Comparison of ENCODE assay signal across 16 cellular contexts in genomic region chr4:145546556-145546955, GRCh38.
A peak's percentile ranks its signal among the peaks of the same experiment; 100 is the strongest.
DNase-seq lines count a peak whose midpoint lies in the region; ATAC-seq, FAIRE-seq and TF ChIP-seq lines count a peak whose summit lies in the region.
"Had no signal": no experiment of that assay in that cellular context is flagged by ENCODE, and none has a peak within 500 bp of the region (broad histone marks: within the 10 kb centered on the region; RNA-seq: fewer than 3 reads in every experiment).

No MANE protein-coding gene starts in this region.

- H3K79me1 ChIP-seq in H1 (ENCODE audit: low read depth, low read length): no peaks in the 10 kb centered on the region

- H3K27ac ChIP-seq in Panc1 (ENCODE audit: low read length) (peak overlapping the region; percentile 71), H1 (ENCODE audit: low read depth, low read length) (no peak overlapping the region)
- H3K27ac ChIP-seq: cardiac muscle cell, neural progenitor cell, WERI-Rb-1 had no signal

- no peak for TF ChIP-seq RAD21 in H1 (IDR thresholded peaks at IDR 0.05 in 1 of 2, conservative IDR thresholded peaks at IDR 0.05 in 1 of 2; ENCODE audit: low read depth in 2 of 2, low read length in 2 of 2)

- BruUV-seq in Panc1 (replicated peaks; lab: Mats Ljungman, UMichigan): no TSS peak

- no peak overlapping the region for H2AFZ ChIP-seq in H1 (ENCODE audit: low read length)
- H2AFZ ChIP-seq: neural progenitor cell had no signal

- H3K4me1 ChIP-seq in Panc1 (ENCODE audit: control insufficient read depth, insufficient read depth, low read length) (peaks cover 21% of the 10 kb centered on the region), H1 (replicated peaks in 1 of 4; ENCODE audit: control insufficient read depth in 3 of 4, insufficient read depth in 4 of 4, low read length in 3 of 4) (peaks cover 0 to 7% (median 2%) of the 10 kb centered on the region in 4 experiments; a peak in 2 of 7 replicates)

- no peak for ATAC-seq in Panc1
- ATAC-seq in stimulated activated naive CD8-positive, alpha-beta T cell treated with anti-CD3 and anti-CD28 coated beads, Interleukin-15, amount 100 ng/mL, for 72 hours: no peak
- no peak for ATAC-seq in GM18517 (IDR thresholded peaks at IDR 0.05; ENCODE audit: unreplicated experiment)
- no peak for ATAC-seq in HG02870 (IDR thresholded peaks at IDR 0.05; ENCODE audit: unreplicated experiment)

- H4K8ac ChIP-seq in H1 (ENCODE audit: extremely low read depth, insufficient read depth, low read length): no peak overlapping the region

- in situ Hi-C loops in Panc1 (cut with HindIII; ENCODE audit: low pct_unique_long_range_greater_than_20kb, low sequenced_read_pairs): no loop called here

- H3K9ac ChIP-seq in H1 (replicated peaks in 1 of 4; ENCODE audit: extremely low read depth in 1 of 4, low read depth in 3 of 4, low read length in 3 of 4): peak overlapping the region in 1 of 4 experiments; percentile 21; a peak in 1 of 7 replicates
- H3K9ac ChIP-seq: neural progenitor cell had no signal

- CTCF ChIA-PET in Panc1 (lab: Charles Lee) (no interaction called here), H1 (lab: Charles Lee; ENCODE audit: partially characterized antibody) (interaction anchor here (1.6 kb wide), 1 partner anchor 11 kb away, joined by 4 read pairs; no protein-coding TSS in a partner anchor)

- DNase-seq in CD1c-positive myeloid dendritic cell (ENCODE audit: extremely low spot score) (peak; percentile 59), Panc1 (ENCODE audit: low read depth, low spot score) (no peak), H1 (ENCODE audit: low read depth in 1 of 2, low spot score in 2 of 2) (no peak), pulmonary artery endothelial cell (ENCODE audit: low read depth, low spot score) (peak; percentile 57), GM20000 (ENCODE audit: low spot score) (no peak)
- DNase-seq in stimulated activated naive CD8-positive, alpha-beta T cell treated with anti-CD3 and anti-CD28 coated beads, Interleukin-15, amount 100 ng/mL, for 72 hours: no peak
- DNase-seq: activated gamma-delta T cell treated with Interleukin-2 at 50 U/mL for 16 hours, DMS 273 treated with DMSO at 0.1 percent for 48 hours, MV-4-11, substantia nigra, WERI-Rb-1 had no signal

- H3K36me3 ChIP-seq in Panc1 (ENCODE audit: control insufficient read depth, insufficient read depth, low read length) (no peaks in the 10 kb centered on the region), H1 (ENCODE audit: control insufficient read depth in 2 of 4, insufficient read depth in 4 of 4, low read length in 3 of 4) (no peaks in the 10 kb centered on the region; a peak in 2 of 8 replicates)
- H3K36me3 ChIP-seq: neural progenitor cell had no signal

- H3K18ac ChIP-seq in H1 (ENCODE audit: extremely low read depth, low read length): no peak overlapping the region; the same call in 1 of the 2 replicates

- no peak overlapping the region for H2BK120ac ChIP-seq in H1 (replicated peaks; ENCODE audit: low read depth, low read length)

- no peaks in the 10 kb centered on the region for H4K20me1 ChIP-seq in H1 (replicated peaks in 1 of 2; ENCODE audit: control insufficient read depth in 1 of 2, insufficient read depth in 2 of 2, low read length in 2 of 2)

- no peaks in the 10 kb centered on the region for H3K9me3 Mint-ChIP-seq in stimulated activated naive CD8-positive, alpha-beta T cell treated with anti-CD3 and anti-CD28 coated beads, Interleukin-15, amount 100 ng/mL, for 72 hours
- H3K9me3 Mint-ChIP-seq: HFFc6, neural progenitor cell had no signal

- no peak overlapping the region for H3K4me3 Mint-ChIP-seq in stimulated activated naive CD8-positive, alpha-beta T cell treated with anti-CD3 and anti-CD28 coated beads, Interleukin-15, amount 100 ng/mL, for 72 hours
- H3K4me3 Mint-ChIP-seq: HFFc6, neural progenitor cell had no signal

- no peak overlapping the region for H3K56ac ChIP-seq in H1 (replicated peaks; ENCODE audit: insufficient read length, low read depth, low read length)

- no peak overlapping the region for H3K4me3 ChIP-seq in Panc1 (ENCODE audit: low read depth in 2 of 2, low read length in 2 of 2)
- no peak overlapping the region for H3K4me3 ChIP-seq in H1 (ENCODE audit: extremely low read depth in 1 of 4, insufficient read depth in 2 of 4, low read depth in 3 of 4, low read length in 4 of 4)
- H3K4me3 ChIP-seq: cardiac muscle cell, neural progenitor cell had no signal

- H3K27me3 Mint-ChIP-seq in stimulated activated naive CD8-positive, alpha-beta T cell treated with anti-CD3 and anti-CD28 coated beads, Interleukin-15, amount 100 ng/mL, for 72 hours: peaks cover 17% of the 10 kb centered on the region

- no peak overlapping the region for H2AK5ac ChIP-seq in H1 (ENCODE audit: low read depth, low read length)

- FAIRE-seq in H1 (lab: Jason Lieb, UNC): no peak

- H3K27me3 ChIP-seq in Panc1 (ENCODE audit: control insufficient read depth, insufficient read depth, low read length) (no peaks in the 10 kb centered on the region), H1 (replicated peaks in 1 of 4; ENCODE audit: control insufficient read depth in 3 of 4, extremely low read depth in 1 of 4, insufficient read depth in 3 of 4, low read length in 3 of 4) (no peaks in the 10 kb centered on the region)
- H3K27me3 ChIP-seq: cardiac muscle cell, neural progenitor cell had no signal

- H2BK5ac ChIP-seq in H1 (ENCODE audit: low read depth, low read length): 0 out of 2 replicates have a peak overlapping the region, but pooled peaks have one; percentile 66

- no peak overlapping the region for H3K14ac ChIP-seq in H1 (ENCODE audit: insufficient read length)

- H2BK15ac ChIP-seq in H1 (ENCODE audit: low read length): no peak overlapping the region

- TF ChIP-seq POLR2A in H1 (IDR thresholded peaks at IDR 0.05; ENCODE audit: control extremely low read depth in 1 of 2, low read depth in 2 of 2, low read length in 2 of 2): no peak

- H2BK20ac ChIP-seq in H1 (ENCODE audit: low read length): no peak overlapping the region

- 0 out of 2 replicates have a peak overlapping the region, but pooled peaks have one; percentile 77 for H2BK12ac ChIP-seq in H1 (ENCODE audit: low read depth, low read length)

- 87% methylated on average over 7 of the region's 7 CpGs; no CpG with 5 or more reads in 1 of the 2 experiments for WGBS in H1 (ENCODE audit: extremely low coverage in 1 of 2, insufficient coverage in 1 of 2, insufficient read length in 1 of 2, insufficient replicate concordance in 2 of 2, low coverage in 1 of 2, low lambda C conversion rate in 2 of 2, missing lambda C conversion rate in 1 of 2), 2 experiments

- no peaks in the 10 kb centered on the region for H3K79me2 ChIP-seq in H1 (ENCODE audit: control insufficient read depth in 1 of 2, insufficient read depth in 2 of 2, low read length in 2 of 2)

- TF ChIP-seq CTCF in Panc1 (IDR thresholded peaks at IDR 0.05) (no peak), H1 (IDR thresholded peaks at IDR 0.05; ENCODE audit: control extremely low read depth in 1 of 3, insufficient read depth in 1 of 3, low read depth in 1 of 3, low read length in 3 of 3) (no peak), GM20000 (IDR thresholded peaks at IDR 0.05; ENCODE audit: extremely low read depth, missing control alignments) (no peak)

- H3K4me1 Mint-ChIP-seq in stimulated activated naive CD8-positive, alpha-beta T cell treated with anti-CD3 and anti-CD28 coated beads, Interleukin-15, amount 100 ng/mL, for 72 hours: no peaks in the 10 kb centered on the region
- H3K4me1 Mint-ChIP-seq: neural progenitor cell had no signal

- H4K91ac ChIP-seq in H1 (replicated peaks; ENCODE audit: insufficient read length, low read length): no peak overlapping the region

- intact Hi-C loops in Panc1 (cut with micrococcal nuclease; ENCODE audit: unreplicated experiment): no loop called here

- no peak overlapping the region for H3K4ac ChIP-seq in H1 (replicated peaks; ENCODE audit: insufficient read length, low read depth, low read length)

- no peak overlapping the region for H3K23ac ChIP-seq in H1 (ENCODE audit: insufficient read length)

- no peak overlapping the region for H3K4me2 ChIP-seq in H1 (ENCODE audit: insufficient read depth in 1 of 2, low read depth in 2 of 2, low read length in 2 of 2)
- H3K4me2 ChIP-seq: neural progenitor cell had no signal

- H3K9me3 ChIP-seq in Panc1 (ENCODE audit: control insufficient read depth, insufficient read depth, low read depth, low read length) (no peaks in the 10 kb centered on the region), H1 (ENCODE audit: insufficient read depth in 2 of 2, low read depth in 1 of 2, low read length in 1 of 2) (no peaks in the 10 kb centered on the region)

- H3K23me2 ChIP-seq in H1 (ENCODE audit: low read depth, low read length): no peaks in the 10 kb centered on the region

- no peak for TF ChIP-seq EP300 in H1 (IDR thresholded peaks at IDR 0.05; ENCODE audit: borderline replicate concordance in 1 of 2, low read depth in 2 of 2, low read length in 2 of 2)

- H3K27ac Mint-ChIP-seq in stimulated activated naive CD8-positive, alpha-beta T cell treated with anti-CD3 and anti-CD28 coated beads, Interleukin-15, amount 100 ng/mL, for 72 hours: no peak overlapping the region
- H3K27ac Mint-ChIP-seq: HFFc6, neural progenitor cell had no signal

- POLR2A ChIA-PET in Panc1 (lab: Charles Lee): no interaction called here
- POLR2A ChIA-PET in H1 (lab: Charles Lee; ENCODE audit: partially characterized antibody): no interaction called here

- H4K5ac ChIP-seq in H1 (ENCODE audit: insufficient read length, low read depth, low read length): no peak overlapping the region

TF ChIP-seq in H1, 55 proteins besides CTCF, POLR2A, EP300 and RAD21 (continues in another document):
- no peak for TF ChIP-seq CHD1 (IDR thresholded peaks at IDR 0.05; ENCODE audit: low read depth, low read length)
- no peak for TF ChIP-seq TEAD4 (IDR thresholded peaks at IDR 0.05; ENCODE audit: low read depth, low read length)
- no peak for TF ChIP-seq EZH2 (IDR thresholded peaks at IDR 0.05; ENCODE audit: low read depth, low read length, severe bottlenecking)
- no peak for TF ChIP-seq MAX (IDR thresholded peaks at IDR 0.05)
- no peak for TF ChIP-seq ASH2L (IDR thresholded peaks at IDR 0.05; ENCODE audit: low read length)
- TF ChIP-seq ATF3 (IDR thresholded peaks at IDR 0.05; ENCODE audit: insufficient read depth, low read depth, low read length): no peak
- no peak for TF ChIP-seq RBBP5 (IDR thresholded peaks at IDR 0.05; ENCODE audit: borderline replicate concordance, low read depth, low read length)
- no peak for TF ChIP-seq HDAC6 (IDR thresholded peaks at IDR 0.05; ENCODE audit: low read depth, low read length)
- TF ChIP-seq POLR2AphosphoS5 (IDR thresholded peaks at IDR 0.05; ENCODE audit: low read depth, low read length): no peak
- no peak for TF ChIP-seq HDAC2 (IDR thresholded peaks at IDR 0.05; ENCODE audit: borderline replicate concordance in 1 of 2, low read depth in 2 of 2, low read length in 2 of 2)
- TF ChIP-seq SRF (IDR thresholded peaks at IDR 0.05; ENCODE audit: low read depth, low read length): no peak

Comparison
In these comparisons a context has a peak if more than half of its experiments do, and no peak if none do; other contexts are left out.
1. DNase-seq: peak in CD1c-positive myeloid dendritic cell (single experiment) and pulmonary artery endothelial cell (single experiment); none in Panc1 (single experiment), H1 (0 of 2), GM20000 (single experiment) and stimulated activated naive CD8-positive, alpha-beta T cell treated with anti-CD3 and anti-CD28 coated beads, Interleukin-15, amount 100 ng/mL, for 72 hours (0 of 2).